In the genomic region with DNA sequence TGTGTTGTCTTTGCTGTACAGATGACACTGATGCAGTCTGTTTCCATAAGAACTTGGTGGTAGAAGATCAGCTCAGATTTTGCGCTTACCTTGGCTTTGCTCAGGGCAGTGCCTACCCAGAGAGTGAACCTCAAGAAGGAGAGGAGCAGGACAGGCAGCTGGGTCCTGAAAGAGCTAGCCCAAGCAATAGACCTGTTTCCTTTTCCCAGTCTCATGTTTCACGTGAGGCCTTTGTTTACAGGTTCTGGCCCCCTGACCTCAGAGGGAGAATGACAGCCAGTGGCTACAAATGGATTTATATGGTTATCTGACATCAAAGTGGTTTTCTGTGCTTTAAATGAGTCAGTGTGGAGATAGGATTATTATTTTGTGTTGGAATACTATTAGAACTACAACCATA, we compare ENCODE assay signal across 1 cellular context.
TF ChIP-seq lines count a peak whose summit lies in the region.

No MANE protein-coding gene starts in this region.

TF ChIP-seq in GM23338, 12 proteins besides CTCF, POLR2A, EP300 and RAD21 (continued from another document):
- TF ChIP-seq, protein P1, sequence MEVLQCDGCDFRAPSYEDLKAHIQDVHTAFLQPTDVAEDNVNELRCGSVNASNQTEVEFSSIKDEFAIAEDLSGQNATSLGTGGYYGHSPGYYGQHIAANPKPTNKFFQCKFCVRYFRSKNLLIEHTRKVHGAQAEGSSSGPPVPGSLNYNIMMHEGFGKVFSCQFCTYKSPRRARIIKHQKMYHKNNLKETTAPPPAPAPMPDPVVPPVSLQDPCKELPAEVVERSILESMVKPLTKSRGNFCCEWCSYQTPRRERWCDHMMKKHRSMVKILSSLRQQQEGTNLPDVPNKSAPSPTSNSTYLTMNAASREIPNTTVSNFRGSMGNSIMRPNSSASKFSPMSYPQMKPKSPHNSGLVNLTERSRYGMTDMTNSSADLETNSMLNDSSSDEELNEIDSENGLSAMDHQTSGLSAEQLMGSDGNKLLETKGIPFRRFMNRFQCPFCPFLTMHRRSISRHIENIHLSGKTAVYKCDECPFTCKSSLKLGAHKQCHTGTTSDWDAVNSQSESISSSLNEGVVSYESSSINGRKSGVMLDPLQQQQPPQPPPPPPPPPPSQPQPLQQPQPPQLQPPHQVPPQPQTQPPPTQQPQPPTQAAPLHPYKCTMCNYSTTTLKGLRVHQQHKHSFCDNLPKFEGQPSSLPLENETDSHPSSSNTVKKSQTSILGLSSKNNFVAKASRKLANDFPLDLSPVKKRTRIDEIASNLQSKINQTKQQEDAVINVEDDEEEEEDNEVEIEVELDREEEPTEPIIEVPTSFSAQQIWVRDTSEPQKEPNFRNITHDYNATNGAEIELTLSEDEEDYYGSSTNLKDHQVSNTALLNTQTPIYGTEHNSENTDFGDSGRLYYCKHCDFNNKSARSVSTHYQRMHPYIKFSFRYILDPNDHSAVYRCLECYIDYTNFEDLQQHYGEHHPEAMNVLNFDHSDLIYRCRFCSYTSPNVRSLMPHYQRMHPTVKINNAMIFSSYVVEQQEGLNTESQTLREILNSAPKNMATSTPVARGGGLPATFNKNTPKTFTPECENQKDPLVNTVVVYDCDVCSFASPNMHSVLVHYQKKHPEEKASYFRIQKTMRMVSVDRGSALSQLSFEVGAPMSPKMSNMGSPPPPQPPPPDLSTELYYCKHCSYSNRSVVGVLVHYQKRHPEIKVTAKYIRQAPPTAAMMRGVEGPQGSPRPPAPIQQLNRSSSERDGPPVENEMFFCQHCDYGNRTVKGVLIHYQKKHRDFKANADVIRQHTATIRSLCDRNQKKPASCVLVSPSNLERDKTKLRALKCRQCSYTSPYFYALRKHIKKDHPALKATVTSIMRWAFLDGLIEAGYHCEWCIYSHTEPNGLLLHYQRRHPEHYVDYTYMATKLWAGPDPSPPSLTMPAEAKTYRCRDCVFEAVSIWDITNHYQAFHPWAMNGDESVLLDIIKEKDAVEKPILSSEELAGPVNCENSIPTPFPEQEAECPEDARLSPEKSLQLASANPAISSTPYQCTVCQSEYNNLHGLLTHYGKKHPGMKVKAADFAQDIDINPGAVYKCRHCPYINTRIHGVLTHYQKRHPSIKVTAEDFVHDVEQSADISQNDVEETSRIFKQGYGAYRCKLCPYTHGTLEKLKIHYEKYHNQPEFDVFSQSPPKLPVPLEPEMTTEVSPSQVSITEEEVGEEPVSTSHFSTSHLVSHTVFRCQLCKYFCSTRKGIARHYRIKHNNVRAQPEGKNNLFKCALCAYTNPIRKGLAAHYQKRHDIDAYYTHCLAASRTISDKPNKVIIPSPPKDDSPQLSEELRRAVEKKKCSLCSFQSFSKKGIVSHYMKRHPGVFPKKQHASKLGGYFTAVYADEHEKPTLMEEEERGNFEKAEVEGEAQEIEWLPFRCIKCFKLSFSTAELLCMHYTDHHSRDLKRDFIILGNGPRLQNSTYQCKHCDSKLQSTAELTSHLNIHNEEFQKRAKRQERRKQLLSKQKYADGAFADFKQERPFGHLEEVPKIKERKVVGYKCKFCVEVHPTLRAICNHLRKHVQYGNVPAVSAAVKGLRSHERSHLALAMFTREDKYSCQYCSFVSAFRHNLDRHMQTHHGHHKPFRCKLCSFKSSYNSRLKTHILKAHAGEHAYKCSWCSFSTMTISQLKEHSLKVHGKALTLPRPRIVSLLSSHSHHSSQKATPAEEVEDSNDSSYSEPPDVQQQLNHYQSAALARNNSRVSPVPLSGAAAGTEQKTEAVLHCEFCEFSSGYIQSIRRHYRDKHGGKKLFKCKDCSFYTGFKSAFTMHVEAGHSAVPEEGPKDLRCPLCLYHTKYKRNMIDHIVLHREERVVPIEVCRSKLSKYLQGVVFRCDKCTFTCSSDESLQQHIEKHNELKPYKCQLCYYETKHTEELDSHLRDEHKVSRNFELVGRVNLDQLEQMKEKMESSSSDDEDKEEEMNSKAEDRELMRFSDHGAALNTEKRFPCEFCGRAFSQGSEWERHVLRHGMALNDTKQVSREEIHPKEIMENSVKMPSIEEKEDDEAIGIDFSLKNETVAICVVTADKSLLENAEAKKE (CRISPR knock-in tag; IDR thresholded peaks at IDR 0.05): no peak
- TF ChIP-seq JUNB (IDR thresholded peaks at IDR 0.05; ENCODE audit: unreplicated experiment): no peak
- TF ChIP-seq, protein P2, sequence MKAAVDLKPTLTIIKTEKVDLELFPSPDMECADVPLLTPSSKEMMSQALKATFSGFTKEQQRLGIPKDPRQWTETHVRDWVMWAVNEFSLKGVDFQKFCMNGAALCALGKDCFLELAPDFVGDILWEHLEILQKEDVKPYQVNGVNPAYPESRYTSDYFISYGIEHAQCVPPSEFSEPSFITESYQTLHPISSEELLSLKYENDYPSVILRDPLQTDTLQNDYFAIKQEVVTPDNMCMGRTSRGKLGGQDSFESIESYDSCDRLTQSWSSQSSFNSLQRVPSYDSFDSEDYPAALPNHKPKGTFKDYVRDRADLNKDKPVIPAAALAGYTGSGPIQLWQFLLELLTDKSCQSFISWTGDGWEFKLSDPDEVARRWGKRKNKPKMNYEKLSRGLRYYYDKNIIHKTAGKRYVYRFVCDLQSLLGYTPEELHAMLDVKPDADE (IDR thresholded peaks at IDR 0.05): no peak
